Comparison of ENCODE assay signal across 8 cellular contexts in genomic region chr6:3410385-3411360, GRCh38. TPM values are rescaled to one million over a fixed set of nuclear protein-coding genes. Genes with fewer than 3 reads are reported as not detected.
A peak's percentile ranks its signal among the peaks of the same experiment; 100 is the strongest.
DNase-seq lines count a peak whose midpoint lies in the region.

No MANE protein-coding gene starts in this region.

- H3K4me1 Mint-ChIP-seq in activated CD4-positive, alpha-beta memory T cell treated with anti-CD3 and anti-CD28 coated beads for 36 hours (ENCODE audit: low read depth) = peaks cover 5% of the 10 kb centered on the region

- H3K27ac ChIP-seq in effector memory CD4-positive, alpha-beta T cell (ENCODE audit: insufficient read depth, low read length, poor library complexity, severe bottlenecking) = no peak overlapping the region

- H3K27ac Mint-ChIP-seq in activated CD4-positive, alpha-beta memory T cell treated with anti-CD3 and anti-CD28 coated beads for 36 hours = no peak overlapping the region

- peak; percentile 60 for DNase-seq in SIG-M5 treated with dmso at 0.1 percent for 504 hours (lab: John Stamatoyannopoulos, UW; ENCODE audit: unreplicated experiment)
- DNase-seq in SIG-M5 (lab: John Stamatoyannopoulos, UW) = no peak
- DNase-seq in NCI-H526 (lab: John Stamatoyannopoulos, UW) = peak; percentile 35 to 81
- peak; percentile 67 for DNase-seq in activated CD4-positive, alpha-beta memory T cell treated with anti-CD3 and anti-CD28 coated beads for 36 hours
- peak; percentile 4 to 39 (median 9) for DNase-seq in effector memory CD4-positive, alpha-beta T cell
- DNase-seq in midbrain (lab: John Stamatoyannopoulos, UW) = peak; percentile 81
- peak; percentile 40 for DNase-seq in stimulated activated CD8-positive, alpha-beta memory T cell treated with anti-CD3 and anti-CD28 coated beads, Interleukin-7, amount 100 ng/mL, for 24 hours (ENCODE audit: low read depth)
- DNase-seq in NCI-H128 (lab: John Stamatoyannopoulos, UW; ENCODE audit: unreplicated experiment) = no peak

- CTCF ChIA-PET in activated CD4-positive, alpha-beta memory T cell treated with anti-CD3 and anti-CD28 coated beads for 36 hours (lab: Charles Lee) = interaction anchor here (0.6 to 3.5 kb wide), 20 partner anchors 21 to 584 kb away, joined by 3 to 25 read pairs (median 3); no protein-coding TSS in a partner anchor

- POLR2A ChIA-PET in activated CD4-positive, alpha-beta memory T cell treated with anti-CD3 and anti-CD28 coated beads for 36 hours (lab: Charles Lee) = no interaction called here

- H3K4me1 ChIP-seq in effector memory CD4-positive, alpha-beta T cell (ENCODE audit: control insufficient read depth, insufficient read depth, low read length, poor library complexity, severe bottlenecking) = peaks cover 3% of the 10 kb centered on the region

- no peaks in the 10 kb centered on the region for H3K9me3 Mint-ChIP-seq in activated CD4-positive, alpha-beta memory T cell treated with anti-CD3 and anti-CD28 coated beads for 36 hours

- no peaks in the 10 kb centered on the region for H3K36me3 Mint-ChIP-seq in activated CD4-positive, alpha-beta memory T cell treated with anti-CD3 and anti-CD28 coated beads for 36 hours

- H3K4me3 Mint-ChIP-seq in activated CD4-positive, alpha-beta memory T cell treated with anti-CD3 and anti-CD28 coated beads for 36 hours = no peak overlapping the region

- no peaks in the 10 kb centered on the region for H3K27me3 Mint-ChIP-seq in activated CD4-positive, alpha-beta memory T cell treated with anti-CD3 and anti-CD28 coated beads for 36 hours

- H3K9me3 ChIP-seq in effector memory CD4-positive, alpha-beta T cell (ENCODE audit: control insufficient read depth, low read length) = no peaks in the 10 kb centered on the region

- no peak overlapping the region for H3K4me3 ChIP-seq in effector memory CD4-positive, alpha-beta T cell (ENCODE audit: insufficient read depth, low read depth, low read length, poor library complexity, severe bottlenecking)

- no peaks in the 10 kb centered on the region for H3K36me3 ChIP-seq in effector memory CD4-positive, alpha-beta T cell (ENCODE audit: control insufficient read depth, insufficient read depth, low read length)

- intact Hi-C loops in activated CD4-positive, alpha-beta memory T cell treated with anti-CD3 and anti-CD28 coated beads for 36 hours (cut with micrococcal nuclease) = loop anchor here (2.0 to 10.0 kb wide), 3 partner anchors 47 to 322 kb away; partner anchors contain the start of gene SLC22A23

- no peaks in the 10 kb centered on the region for H3K27me3 ChIP-seq in effector memory CD4-positive, alpha-beta T cell (replicated peaks; ENCODE audit: control insufficient read depth, insufficient read depth, low read length, poor library complexity, severe bottlenecking)

RNA-seq across cellular contexts. Expression of gene SLC22A23, which starts 46.2 kb away (rescaled TPM):
- total RNA-seq in activated CD4-positive, alpha-beta memory T cell treated with anti-CD3 and anti-CD28 coated beads for 36 hours = 1 to 10 TPM in 1 of 2 experiments, under 1 TPM in 1; 0.90 to 1.0 TPM

Comparison
In these comparisons a context has a peak if more than half of its experiments do, and no peak if none do; other contexts are left out.
1. DNase-seq: peak in SIG-M5 treated with dmso at 0.1 percent for 504 hours (single experiment), NCI-H526 (2 of 2), activated CD4-positive, alpha-beta memory T cell treated with anti-CD3 and anti-CD28 coated beads for 36 hours (single experiment), effector memory CD4-positive, alpha-beta T cell (3 of 3), midbrain (single experiment) and stimulated activated CD8-positive, alpha-beta memory T cell treated with anti-CD3 and anti-CD28 coated beads, Interleukin-7, amount 100 ng/mL, for 24 hours (single experiment); none in SIG-M5 (single experiment) and NCI-H128 (single experiment).